Comparison of ENCODE assay signal across 8 cellular contexts in genomic region chr1:88890790-88891317, GRCh38. TPM values are rescaled to one million over a fixed set of nuclear protein-coding genes. Genes with fewer than 3 reads are reported as not detected.
DNase-seq lines count a peak whose midpoint lies in the region; ATAC-seq and TF ChIP-seq lines count a peak whose summit lies in the region.

No MANE protein-coding gene starts in this region.

- peak; percentile 50 for DNase-seq in GM03348 (ENCODE audit: low spot score)
- DNase-seq in SK-N-MC (ENCODE audit: low read depth, low spot score), result no peak
- DNase-seq in central memory CD4-positive, alpha-beta T cell, result peak; percentile 32
- no peak for DNase-seq in kidney epithelial cell (ENCODE audit: low read depth)
- peak; percentile 19 for DNase-seq in stimulated activated CD4-positive, alpha-beta T cell treated with anti-CD3 and anti-CD28 coated beads, Interleukin-4, amount 100 ng/mL, for 1 hour
- no peak for DNase-seq in posterior vena cava (ENCODE audit: low spot score)

- ATAC-seq in HG02943 (IDR thresholded peaks at IDR 0.05; ENCODE audit: low read depth, unreplicated experiment), result peak; percentile 33
- no peak for ATAC-seq in GM18861 (IDR thresholded peaks at IDR 0.05; ENCODE audit: unreplicated experiment)

- H3K36me3 ChIP-seq in SK-N-MC (ENCODE audit: insufficient read depth, low read length) (peaks cover 20% of the 10 kb centered on the region), kidney epithelial cell (ENCODE audit: control insufficient read depth, insufficient read depth, low read length) (no peaks in the 10 kb centered on the region)

- H3K4me3 ChIP-seq in SK-N-MC (peak overlapping the region; percentile 93), kidney epithelial cell (ENCODE audit: low read depth, low read length) (peak overlapping the region; percentile 86)

- no peaks in the 10 kb centered on the region for H3K27me3 ChIP-seq in kidney epithelial cell (ENCODE audit: control insufficient read depth, insufficient read depth, low read length)

- no peaks in the 10 kb centered on the region for H3K9me3 ChIP-seq in SK-N-MC (ENCODE audit: low read depth, low read length)

- TF ChIP-seq CTCF in kidney epithelial cell (IDR thresholded peaks at IDR 0.05; ENCODE audit: insufficient read depth, low read length, poor library complexity, severe bottlenecking), result no peak

- intact Hi-C loops in posterior vena cava (cut with DNase I), result no loop called here

- peak overlapping the region; percentile 90 for H3K9ac ChIP-seq in SK-N-MC (ENCODE audit: insufficient read length)

- H3K27ac ChIP-seq in SK-N-MC, result peak overlapping the region; percentile 71

RNA-seq across cellular contexts. Expression of gene GTF2B, which starts 0.5 kb away (rescaled TPM):
- total RNA-seq in kidney epithelial cell (28.5 and 36.3 TPM in 2 replicates), posterior vena cava (10 to 100 TPM; 16.8 to 17.9 TPM)

Comparison
In these comparisons a context has a peak if more than half of its experiments do, and no peak if none do; other contexts are left out.
1. DNase-seq: peak in GM03348 (single experiment), central memory CD4-positive, alpha-beta T cell (single experiment) and stimulated activated CD4-positive, alpha-beta T cell treated with anti-CD3 and anti-CD28 coated beads, Interleukin-4, amount 100 ng/mL, for 1 hour (single experiment); none in SK-N-MC (single experiment), kidney epithelial cell (single experiment) and posterior vena cava (single experiment).